8 cellular contexts compared by ENCODE assay signal in the genomic region with DNA sequence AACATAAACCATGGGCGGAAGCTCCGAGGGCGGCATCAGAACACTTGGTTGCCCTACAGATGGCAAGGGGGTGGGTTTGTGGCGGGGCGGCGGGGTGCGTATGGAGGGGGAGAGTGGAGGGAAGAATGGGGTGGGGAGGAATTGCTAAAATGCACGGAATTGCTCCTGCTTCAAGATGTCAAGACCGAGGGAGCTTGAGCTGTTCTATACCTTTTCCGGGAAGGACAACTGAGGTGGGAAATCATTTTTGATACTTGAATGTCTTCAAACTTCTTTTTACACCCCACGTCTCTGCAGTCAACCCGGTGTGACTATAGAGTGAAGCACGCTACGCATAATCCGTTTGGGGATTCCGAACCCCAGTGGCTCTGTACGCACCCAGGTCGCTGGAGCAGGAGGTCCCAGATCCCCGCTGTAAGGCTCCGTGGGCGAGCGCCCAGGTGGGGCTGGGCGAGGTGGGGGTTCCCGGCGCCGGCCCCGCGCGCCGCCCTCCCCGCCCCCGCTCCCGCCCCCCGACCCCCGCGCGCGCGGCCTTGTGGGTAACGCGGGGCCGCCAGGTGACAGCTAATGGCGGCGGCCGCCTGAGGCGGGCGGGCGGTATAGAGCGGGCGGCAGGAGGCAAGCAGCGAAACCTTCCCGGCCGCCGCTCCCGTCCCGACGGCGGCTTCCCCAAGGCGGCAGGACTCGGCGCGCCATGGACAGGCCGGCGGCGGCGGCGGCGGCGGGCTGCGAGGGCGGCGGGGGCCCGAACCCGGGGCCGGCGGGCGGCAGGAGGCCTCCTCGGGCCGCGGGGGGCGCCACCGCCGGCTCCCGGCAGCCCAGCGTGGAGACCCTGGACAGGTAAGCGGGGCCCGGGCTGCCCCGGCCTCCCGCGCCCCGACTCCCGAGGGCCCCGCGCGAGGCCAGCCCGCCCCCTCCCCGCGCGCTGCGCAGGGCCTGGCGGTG. TPM values are rescaled to one million over a fixed set of nuclear protein-coding genes. Genes with fewer than 3 reads are reported as not detected.
DNase-seq lines count a peak whose midpoint lies in the region; ATAC-seq, FAIRE-seq and TF ChIP-seq lines count a peak whose summit lies in the region.

A gene (plus strand): TSS at position 560 of the 945 bp plus-strand sequence. CDS start 135 bp downstream, at position 695.

- H3K4me3 ChIP-seq in SJCRH30 (peak within 1 kb of the TSS; percentile 58), adrenal gland (peak within 1 kb of the TSS in 2 of 4 donors; percentile 22 to 67), skeletal muscle cell (ENCODE audit: low read depth, low read length) (peak within 1 kb of the TSS; percentile 54)

- peak; percentile 53 for TF ChIP-seq POLR2A in GM19193 (IDR thresholded peaks at IDR 0.05; ENCODE audit: extremely low read depth, insufficient read depth, insufficient read length)
- no peak for TF ChIP-seq POLR2A in adrenal gland (IDR thresholded peaks at IDR 0.05)
- no peak for TF ChIP-seq POLR2A in H54 (IDR thresholded peaks at IDR 0.05; ENCODE audit: low read depth, low read length)

- ATAC-seq in HG03280 (IDR thresholded peaks at IDR 0.05; ENCODE audit: unreplicated experiment): peak; percentile 49

- WGBS in adrenal gland, 4 donors: 1 to 36% (median 10%) methylated on average over 18 to 80 of the region's 101 CpGs

- intact Hi-C loops in adrenal gland (cut with DNase I): no loop called here

- H3K36me3 ChIP-seq in SJCRH30 (no peaks in the 10 kb centered on the region), adrenal gland (replicated peaks in 1 of 2) (no peaks in the 10 kb centered on the region)

- FAIRE-seq in H54 (lab: Jason Lieb, UNC): no peak

- H3K9me3 ChIP-seq in SJCRH30 (replicated peaks) (no peaks in the 10 kb centered on the region), adrenal gland (replicated peaks in 1 of 3) (peaks cover 0 to 5% (median 0%) of the 10 kb centered on the region in 3 donors)

- no peak for TF ChIP-seq CTCF in adrenal gland (IDR thresholded peaks at IDR 0.05)

- H3K27me3 ChIP-seq in SJCRH30 (no peaks in the 10 kb centered on the region), adrenal gland (no peaks in the 10 kb centered on the region)

- H3K4me1 ChIP-seq in SJCRH30 (peaks cover 21% of the 10 kb centered on the region), adrenal gland (replicated peaks in 1 of 2) (no peaks in the 10 kb centered on the region)

- H3K27ac ChIP-seq in SJCRH30 (peak within 1 kb of the TSS; percentile 96), adrenal gland (peak within 1 kb of the TSS in 4 of 5 donors; percentile 63 to 94 (median 76))

- DNase-seq in AG20443 (ENCODE audit: low spot score) (peak; percentile 48), SJCRH30 (peak; percentile 28 to 45), adrenal gland (peak in 2 of 7 donors; percentile 16 to 20), hepatic stellate cell (ENCODE audit: low spot score) (peak; percentile 19), skeletal muscle cell (ENCODE audit: low read depth) (no peak), H54 (ENCODE audit: insufficient read length, low spot score) (no peak)

RNA-seq across cellular contexts. Expression of the gene that starts here (rescaled TPM):
- 23.7 and 26.3 TPM in 2 replicates for total RNA-seq in SJCRH30 (2014; rRNA removed; shearing (Covaris generic))
- 10 to 100 TPM in 7 of 8 donors, 1 to 10 TPM in 1; 9.2 to 19.8 (median 14.0) TPM for total RNA-seq in adrenal gland
- polyA plus RNA-seq in adrenal gland: 10 to 100 TPM; 10.0 to 19.5 (median 11.7) TPM

Comparison
In these comparisons a context has a peak if more than half of its experiments do, and no peak if none do; other contexts are left out.
1. DNase-seq: peak in AG20443 (single experiment), SJCRH30 (2 of 2) and hepatic stellate cell (single experiment); none in skeletal muscle cell (single experiment) and H54 (single experiment).